Comparison of ENCODE assay signal across 8 cellular contexts in genomic region chrX:15336023-15336413, GRCh38. TPM values are rescaled to one million over a fixed set of nuclear protein-coding genes. Genes with fewer than 3 reads are reported as not detected.
DNase-seq lines count a peak whose midpoint lies in the region; ATAC-seq, FAIRE-seq and TF ChIP-seq lines count a peak whose summit lies in the region.

No MANE protein-coding gene starts in this region.

- peak overlapping the region; percentile 87 to 93 (median 88) for H3K4me3 Mint-ChIP-seq in T-cell

- H3K4me1 ChIP-seq in testis, result no peaks in the 10 kb centered on the region

- peak overlapping the region; percentile 47 for H3K4me3 ChIP-seq in BJ (ENCODE audit: low read depth, low read length)
- peak overlapping the region; percentile 43 for H3K4me3 ChIP-seq in HL-60 (replicated peaks; ENCODE audit: insufficient read depth, low read length)
- peak overlapping the region; percentile 39 to 80 for H3K4me3 ChIP-seq in testis

- peak in 1 of 4 experiments; percentile 52 for ATAC-seq in T-cell (replicated peaks in 1 of 4)
- ATAC-seq in HG02759 (IDR thresholded peaks at IDR 0.05; ENCODE audit: unreplicated experiment), result no peak

- H3K27me3 Mint-ChIP-seq in T-cell, result peaks cover 12 to 18% of the 10 kb centered on the region in 2 donors

- no peak for TF ChIP-seq CTCF in BJ (IDR thresholded peaks at IDR 0.05; ENCODE audit: insufficient read depth, low read depth, low read length)
- no peak for TF ChIP-seq CTCF in HL-60 (IDR thresholded peaks at IDR 0.05; ENCODE audit: insufficient read depth, low read length)
- no peak for TF ChIP-seq CTCF in testis (IDR thresholded peaks at IDR 0.05)
- TF ChIP-seq CTCF in D721Med (IDR thresholded peaks at IDR 0.05; ENCODE audit: insufficient read depth, missing control alignments), result no peak

- no peaks in the 10 kb centered on the region for H3K9me3 Mint-ChIP-seq in T-cell

- no peak for DNase-seq in BJ (ENCODE audit: low read depth)
- no peak for DNase-seq in HL-60 (ENCODE audit: low read depth in 1 of 2, low spot score in 1 of 2)
- DNase-seq in T-cell, result peak in 31 of 34 experiments; percentile 7 to 76 (median 55)
- DNase-seq in cerebellar cortex (ENCODE audit: low spot score), result peak; percentile 14
- DNase-seq in lung microvascular endothelial cell (ENCODE audit: low read depth in 2 of 2), result peak; percentile 60 to 71
- peak; percentile 28 for DNase-seq in testis
- DNase-seq in D721Med (ENCODE audit: insufficient read length, low spot score), result no peak

- FAIRE-seq in D721Med (lab: Jason Lieb, UNC), result no peak

- H3K4me1 Mint-ChIP-seq in T-cell, result peaks cover 16 to 22% (median 17%) of the 10 kb centered on the region in 3 donors

- POLR2A ChIA-PET in BJ (lab: Charles Lee) (no interaction called here), T-cell (lab: Charles Lee) (interaction anchor here in 1 of 2 donors (0.6 to 0.9 kb wide), 2 partner anchors 10 to 11 kb away, joined by 3 read pairs; no protein-coding TSS in a partner anchor)

- peaks cover 3% of the 10 kb centered on the region for H3K36me3 Mint-ChIP-seq in T-cell

- CTCF ChIA-PET in BJ (lab: Yijun Ruan, JAX), result no interaction called here
- CTCF ChIA-PET in T-cell (lab: Charles Lee), result no interaction called here

- H3K27ac ChIP-seq in HL-60 (replicated peaks), result no peak overlapping the region; the same call in 1 of the 2 replicates
- H3K27ac ChIP-seq in testis, result peak overlapping the region in 1 of 2 donors; percentile 45

- 0 to 2% methylated on average over 10 of the region's 10 CpGs for WGBS in testis, 2 donors

- TF ChIP-seq POLR2A in testis (IDR thresholded peaks at IDR 0.05), result no peak

- H3K36me3 ChIP-seq in BJ (ENCODE audit: control insufficient read depth, insufficient read depth, low read length) (peaks cover 4% of the 10 kb centered on the region; the same call in 1 of the 2 replicates), testis (ENCODE audit: low read depth, missing control alignments) (no peaks in the 10 kb centered on the region)

- H3K9me3 ChIP-seq in testis, result no peaks in the 10 kb centered on the region

- H3K27me3 ChIP-seq in BJ (ENCODE audit: control insufficient read depth, insufficient read depth, low read length) (no peaks in the 10 kb centered on the region), HL-60 (ENCODE audit: insufficient read depth, poor library complexity, severe bottlenecking) (no peaks in the 10 kb centered on the region), testis (no peaks in the 10 kb centered on the region)

- peak overlapping the region; percentile 65 to 87 for H3K27ac Mint-ChIP-seq in T-cell

- intact Hi-C loops in testis (cut with DNase I; ENCODE audit: low total_unique reads), result no loop called here

RNA-seq across cellular contexts. Expression of gene PIGA, which starts 0.7 kb away (rescaled TPM):
- 2.8 and 6.3 TPM in 2 replicates for polyA plus RNA-seq in BJ (2011; rRNA removed)
- 3.2 and 4.7 TPM in 2 replicates for polyA minus RNA-seq in BJ (2011; rRNA and poly(A)+ RNA removed)
- 10 to 100 TPM; 15.9 to 95.0 (median 22.6) TPM for total RNA-seq in T-cell
- total RNA-seq in lung microvascular endothelial cell, result 6.5 and 8.3 TPM in 2 replicates
- total RNA-seq in testis, result 10 to 100 TPM; 13.0 to 17.0 TPM
- 8.1 TPM for polyA plus RNA-seq in testis (ENCODE audit: insufficient read depth, low read depth, low replicate concordance)

RNA-seq across cellular contexts. Expression of gene ASB11, which starts 20.6 kb away (rescaled TPM):
- not detected in 2 replicates for polyA plus RNA-seq in BJ (2011; rRNA removed)
- polyA minus RNA-seq in BJ (2011; rRNA and poly(A)+ RNA removed), result not detected in 2 replicates
- not detected for total RNA-seq in T-cell
- not detected in 2 replicates for total RNA-seq in lung microvascular endothelial cell
- total RNA-seq in testis, result not detected
- polyA plus RNA-seq in testis (ENCODE audit: insufficient read depth, low read depth, low replicate concordance), result not detected

RNA-seq across cellular contexts. Expression of gene VEGFD, which starts 48.2 kb away (rescaled TPM):
- 0.07 and 0.16 TPM in 2 replicates for polyA plus RNA-seq in BJ (2011; rRNA removed)
- polyA minus RNA-seq in BJ (2011; rRNA and poly(A)+ RNA removed), result 0.14 and 0.26 TPM in 2 replicates
- total RNA-seq in T-cell, result not detected
- total RNA-seq in lung microvascular endothelial cell, result 0.20 and 0.22 TPM in 2 replicates
- total RNA-seq in testis, result 1 to 10 TPM in 1 of 2 donors, under 1 TPM in 1; 0.74 to 1.5 TPM
- polyA plus RNA-seq in testis (ENCODE audit: insufficient read depth, low read depth, low replicate concordance), result 1.3 TPM

Comparison
In these comparisons a context has a peak if more than half of its experiments do, and no peak if none do; other contexts are left out.
1. DNase-seq: peak in T-cell (31 of 34), cerebellar cortex (single experiment), lung microvascular endothelial cell (2 of 2) and testis (single experiment); none in BJ (single experiment), HL-60 (0 of 2) and D721Med (single experiment).
2. Peak in every context shown above with its lines, with median percentiles within 50 percentile points of each other: H3K4me3 ChIP-seq.